ENCODE assay signal across 12 cellular contexts in genomic region chr2:10914272-10914693, GRCh38. TPM values are rescaled to one million over a fixed set of nuclear protein-coding genes. Genes with fewer than 3 reads are reported as not detected.
DNase-seq lines count a peak whose midpoint lies in the region; ATAC-seq and TF ChIP-seq lines count a peak whose summit lies in the region.
"Had no signal": no experiment of that assay in that cellular context is flagged by ENCODE, and none has a peak within 500 bp of the region (broad histone marks: within the 10 kb centered on the region; RNA-seq: fewer than 3 reads in every experiment).

No MANE protein-coding gene starts in this region.

- H3K36me3 ChIP-seq in PC-3 (ENCODE audit: low read depth, low read length) = no peaks in the 10 kb centered on the region

- no peaks in the 10 kb centered on the region for H3K79me2 ChIP-seq in PC-3 (ENCODE audit: low read length)

- H3K4me1 ChIP-seq in PC-3 (ENCODE audit: insufficient read depth, low read length) = no peaks in the 10 kb centered on the region

- H3K27ac Mint-ChIP-seq in nephron progenitor cell = no peak overlapping the region
- no peak overlapping the region for H3K27ac Mint-ChIP-seq in activated naive CD8-positive, alpha-beta T cell treated with anti-CD3 and anti-CD28 coated beads, Interleukin-2, amount 50 U/mL, for 24 hours
- H3K27ac Mint-ChIP-seq: stimulated activated naive B cell treated with anti-CD40 and anti-IgM and Interleukin-4, amounts not matched to agents 10 μg/mL and 1 μg/mL and 100 μg/mL, for 72 hours had no signal

- peak; percentile 35; the same call in 1 of the 2 replicates for TF ChIP-seq CTCF in PC-3 (conservative IDR thresholded peaks at IDR 0.05; ENCODE audit: low read depth, low read length)
- TF ChIP-seq CTCF in nephron progenitor cell (IDR thresholded peaks at IDR 0.05) = no peak

- H3K4me3 ChIP-seq in PC-3 (ENCODE audit: low read length) = no peak overlapping the region

- no peaks in the 10 kb centered on the region for H3F3A ChIP-seq in PC-3 (ENCODE audit: low read length, unreplicated experiment)

- BruUV-seq in PC-3 (replicated peaks; lab: Mats Ljungman, UMichigan) = no TSS peak

- peak; percentile 18 for DNase-seq in stimulated activated CD4-positive, alpha-beta T cell treated with anti-CD3 and anti-CD28 coated beads, Interleukin-15, amount 100 ng/mL, for 24 hours
- DNase-seq in stimulated activated CD4-positive, alpha-beta T cell treated with anti-CD3 and anti-CD28 coated beads, Interleukin-2, amount 100 ng/mL, for 48 hours = no peak
- no peak for DNase-seq in PC-3
- DNase-seq in head of caudate nucleus = peak in 35 of 42 donors; percentile 32 to 89 (median 69)
- DNase-seq in nephron progenitor cell = no peak
- no peak for DNase-seq in NCI-H2196 (lab: John Stamatoyannopoulos, UW; ENCODE audit: unreplicated experiment)
- DNase-seq in activated naive CD8-positive, alpha-beta T cell treated with anti-CD3 and anti-CD28 coated beads, Interleukin-2, amount 50 U/mL, for 24 hours = no peak
- DNase-seq: activated CD4-positive, alpha-beta T cell treated with anti-CD3 and anti-CD28 coated beads, Interleukin-2, amount 50 U/mL, for 4 hours; stimulated activated naive B cell treated with anti-CD40 and anti-IgM and Interleukin-4, amounts not matched to agents 10 μg/mL and 1 μg/mL and 100 μg/mL, for 72 hours had no signal

- H3K27ac ChIP-seq in PC-3 (ENCODE audit: low read length) = no peak overlapping the region

- H2AFZ ChIP-seq in PC-3 (ENCODE audit: low read length) = no peak overlapping the region

- no peaks in the 10 kb centered on the region for H3K9me2 ChIP-seq in PC-3 (replicated peaks; ENCODE audit: low read length)

- H3K4me2 ChIP-seq in PC-3 (ENCODE audit: low read length) = no peak overlapping the region

- CTCF ChIA-PET in PC-3 (lab: Charles Lee) = no interaction called here

- H3K4me1 Mint-ChIP-seq in nephron progenitor cell = peaks cover 47% of the 10 kb centered on the region
- H3K4me1 Mint-ChIP-seq in activated naive CD8-positive, alpha-beta T cell treated with anti-CD3 and anti-CD28 coated beads, Interleukin-2, amount 50 U/mL, for 24 hours = peaks cover 2% of the 10 kb centered on the region

- intact Hi-C loops in PC-3 (cut with micrococcal nuclease) (no loop called here), head of caudate nucleus (cut with DNase I) (loop anchor here (10.0 kb wide), 1 partner anchor 211 kb away; no protein-coding TSS in a partner anchor)

- no peaks in the 10 kb centered on the region for H4K20me1 ChIP-seq in PC-3 (ENCODE audit: low read length)

- H3K4me3 Mint-ChIP-seq in nephron progenitor cell = no peak overlapping the region
- H3K4me3 Mint-ChIP-seq in activated naive CD8-positive, alpha-beta T cell treated with anti-CD3 and anti-CD28 coated beads, Interleukin-2, amount 50 U/mL, for 24 hours = no peak overlapping the region
- H3K4me3 Mint-ChIP-seq: stimulated activated naive B cell treated with anti-CD40 and anti-IgM and Interleukin-4, amounts not matched to agents 10 μg/mL and 1 μg/mL and 100 μg/mL, for 72 hours had no signal

- no peaks in the 10 kb centered on the region for H3K27me3 ChIP-seq in PC-3 (ENCODE audit: low read length)

- ATAC-seq in PC-3 = 0 out of 2 replicates have a peak, but pooled peaks have one; percentile 26
- no peak for ATAC-seq in activated naive CD8-positive, alpha-beta T cell treated with anti-CD3 and anti-CD28 coated beads, Interleukin-2, amount 50 U/mL, for 24 hours
- no peak for ATAC-seq in HG03039 (IDR thresholded peaks at IDR 0.05; ENCODE audit: unreplicated experiment)
- ATAC-seq: stimulated activated naive B cell treated with anti-CD40 and anti-IgM and Interleukin-4, amounts not matched to agents 10 μg/mL and 1 μg/mL and 100 μg/mL, for 72 hours had no signal

- no peak overlapping the region for H3K9ac ChIP-seq in PC-3 (ENCODE audit: low read length)

- H3K36me3 Mint-ChIP-seq in nephron progenitor cell (ENCODE audit: low read depth) = no peaks in the 10 kb centered on the region
- no peaks in the 10 kb centered on the region for H3K36me3 Mint-ChIP-seq in activated naive CD8-positive, alpha-beta T cell treated with anti-CD3 and anti-CD28 coated beads, Interleukin-2, amount 50 U/mL, for 24 hours (ENCODE audit: low read depth)

- peaks cover 83% of the 10 kb centered on the region for H3K27me3 Mint-ChIP-seq in nephron progenitor cell (ENCODE audit: low read depth, poor library complexity)
- H3K27me3 Mint-ChIP-seq in activated naive CD8-positive, alpha-beta T cell treated with anti-CD3 and anti-CD28 coated beads, Interleukin-2, amount 50 U/mL, for 24 hours = peaks cover 39% of the 10 kb centered on the region

- peaks cover 7% of the 10 kb centered on the region for H3K9me3 Mint-ChIP-seq in nephron progenitor cell
- no peaks in the 10 kb centered on the region for H3K9me3 Mint-ChIP-seq in activated naive CD8-positive, alpha-beta T cell treated with anti-CD3 and anti-CD28 coated beads, Interleukin-2, amount 50 U/mL, for 24 hours

- POLR2A ChIA-PET in PC-3 (lab: Charles Lee; ENCODE audit: unreplicated experiment) = no interaction called here

- no peaks in the 10 kb centered on the region for H3K9me3 ChIP-seq in PC-3 (ENCODE audit: low read length)

RNA-seq across cellular contexts. Expression of gene KCNF1, which starts 2.5 kb away (rescaled TPM):
- 1.3 and 1.8 TPM in 2 replicates for total RNA-seq in PC-3 (2014; rRNA removed)
- total RNA-seq: bronchial epithelial cell, renal cortical epithelial cell had no signal

Comparison
In these comparisons a context has a peak if more than half of its experiments do, and no peak if none do; other contexts are left out.
1. DNase-seq: peak in stimulated activated CD4-positive, alpha-beta T cell treated with anti-CD3 and anti-CD28 coated beads, Interleukin-15, amount 100 ng/mL, for 24 hours (single experiment) and head of caudate nucleus (35 of 42); none in stimulated activated CD4-positive, alpha-beta T cell treated with anti-CD3 and anti-CD28 coated beads, Interleukin-2, amount 100 ng/mL, for 48 hours (0 of 2), PC-3 (single experiment), nephron progenitor cell (single experiment), NCI-H2196 (single experiment) and activated naive CD8-positive, alpha-beta T cell treated with anti-CD3 and anti-CD28 coated beads, Interleukin-2, amount 50 U/mL, for 24 hours (single experiment).